9 cellular contexts compared by ENCODE assay signal in the genomic region with DNA sequence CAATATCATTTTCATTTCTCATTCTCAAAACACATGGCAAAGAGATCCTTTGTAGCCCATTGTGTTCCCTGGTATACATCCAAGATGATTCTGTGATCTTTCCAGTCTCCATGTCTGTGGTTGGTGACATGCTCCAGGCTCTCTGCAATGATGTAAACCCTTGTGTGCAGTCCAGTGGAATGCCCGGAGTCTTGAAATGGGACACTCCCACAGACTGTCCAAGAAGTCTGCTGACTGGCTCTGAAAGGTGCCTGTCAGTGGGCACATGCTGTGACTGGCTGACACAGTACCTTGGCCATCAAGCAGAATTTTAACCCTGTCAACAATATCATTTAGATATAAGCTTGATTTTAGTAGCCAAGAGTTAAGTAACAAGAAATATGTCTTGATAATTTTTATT.
DNase-seq lines count a peak whose midpoint lies in the region; ATAC-seq and TF ChIP-seq lines count a peak whose summit lies in the region.
"Had no signal": no experiment of that assay in that cellular context is flagged by ENCODE, and none has a peak within 500 bp of the region (broad histone marks: within the 10 kb centered on the region; RNA-seq: fewer than 3 reads in every experiment).

No MANE protein-coding gene starts in this region.

- no peaks in the 10 kb centered on the region for H3K9me3 ChIP-seq in lower lobe of right lung
- no peaks in the 10 kb centered on the region for H3K9me3 ChIP-seq in aorta (ENCODE audit: control insufficient read depth, low read length)

- H3K4me1 ChIP-seq in lower lobe of right lung (peaks cover 17% of the 10 kb centered on the region), aorta (ENCODE audit: control insufficient read depth in 1 of 2, insufficient read depth in 2 of 2, low read length in 2 of 2) (peaks cover 0 to 2% of the 10 kb centered on the region in 2 donors)

- H3K4me3 ChIP-seq in dorsolateral prefrontal cortex (peak overlapping the region in 19 of 59 donors; percentile 0 to 33 (median 19)), lower lobe of right lung (no peak overlapping the region), aorta (ENCODE audit: low read length in 2 of 2) (no peak overlapping the region)

- ATAC-seq in Right ventricle myocardium inferior (peak; percentile 95), lower lobe of right lung (peak; percentile 85 to 88), aorta (ENCODE audit: low FRiP score) (peak; percentile 75), HG02588 (IDR thresholded peaks at IDR 0.05; ENCODE audit: unreplicated experiment) (no peak)

- WGBS in aorta, 2 donors = 6 to 11% methylated on average over 1 of the region's 1 CpG

- H3K27ac ChIP-seq in dorsolateral prefrontal cortex (peak overlapping the region in 58 of 59 donors; percentile 48 to 95 (median 88)), lower lobe of right lung (no peak overlapping the region), aorta (ENCODE audit: low read depth in 1 of 2, low read length in 2 of 2) (no peak overlapping the region)

- H3K36me3 ChIP-seq in lower lobe of right lung = no peaks in the 10 kb centered on the region
- no peaks in the 10 kb centered on the region for H3K36me3 ChIP-seq in aorta (ENCODE audit: control insufficient read depth in 1 of 2, insufficient read depth in 2 of 2, low read length in 1 of 2)

- peak; percentile 74 for DNase-seq in Right ventricle myocardium inferior (ENCODE audit: missing footprints)
- no peak for DNase-seq in cardiac septum (ENCODE audit: low spot score)
- peak; percentile 63 to 95 (median 85) for DNase-seq in dorsolateral prefrontal cortex
- DNase-seq in lower lobe of right lung = peak; percentile 45
- DNase-seq in aorta = peak in 1 of 2 donors; percentile 70
- DNase-seq in DMS53 treated with DMSO at 0.1 percent for 48 hours (lab: John Stamatoyannopoulos, UW; ENCODE audit: unreplicated experiment) = no peak
- DNase-seq in NCI-H1417 (lab: John Stamatoyannopoulos, UW) = no peak
- DNase-seq: NCI-H1436 treated with DMSO at 0.1 percent for 48 hours had no signal

- intact Hi-C loops in Right ventricle myocardium inferior (cut with DNase I) = no loop called here
- intact Hi-C loops in cardiac septum (cut with DNase I) = no loop called here
- intact Hi-C loops in dorsolateral prefrontal cortex (cut with DNase I) = loop anchor here (5.0 kb wide), 3 partner anchors 65 to 160 kb away; a partner anchor contains a TSS
- intact Hi-C loops in lower lobe of right lung (cut with DNase I) = no loop called here
- intact Hi-C loops in aorta (cut with DNase I) = no loop called here

- peak in 2 of 56 donors; percentile 7 to 22 for TF ChIP-seq CTCF in dorsolateral prefrontal cortex (IDR thresholded peaks at IDR 0.05 in 54 of 56, conservative IDR thresholded peaks at IDR 0.05 in 2 of 56; ENCODE audit: low read depth in 1 of 56, partially characterized antibody in 56 of 56)
- TF ChIP-seq CTCF in lower lobe of right lung (IDR thresholded peaks at IDR 0.05) = no peak

- no peaks in the 10 kb centered on the region for H3K27me3 ChIP-seq in dorsolateral prefrontal cortex
- H3K27me3 ChIP-seq in lower lobe of right lung (ENCODE audit: low read depth) = no peaks in the 10 kb centered on the region
- no peaks in the 10 kb centered on the region for H3K27me3 ChIP-seq in aorta (ENCODE audit: control insufficient read depth in 1 of 2, insufficient read depth in 2 of 2, low read length in 1 of 2)

Comparison
In these comparisons a context has a peak if more than half of its experiments do, and no peak if none do; other contexts are left out.
1. DNase-seq: peak in Right ventricle myocardium inferior (single experiment), dorsolateral prefrontal cortex (10 of 10) and lower lobe of right lung (single experiment); none in cardiac septum (single experiment), DMS53 treated with DMSO at 0.1 percent for 48 hours (single experiment) and NCI-H1417 (0 of 3).
2. H3K27ac ChIP-seq: peak in dorsolateral prefrontal cortex (58 of 59); none in lower lobe of right lung (single experiment) and aorta (0 of 2).
3. intact Hi-C loops: an anchor here in dorsolateral prefrontal cortex (5.0 kb wide); none called in Right ventricle myocardium inferior, cardiac septum, lower lobe of right lung and aorta.